ENCODE assay signal across 16 cellular contexts in genomic region chr16:19185510-19185851, GRCh38. TPM values are rescaled to one million over a fixed set of nuclear protein-coding genes. Genes with fewer than 3 reads are reported as not detected.
"Had no signal": no experiment of that assay in that cellular context is flagged by ENCODE, and none has a peak within 500 bp of the region (broad histone marks: within the 10 kb centered on the region; RNA-seq: fewer than 3 reads in every experiment).

No MANE protein-coding gene starts in this region.

- ATAC-seq: activated CD8-positive, alpha-beta T cell treated with anti-CD3 and anti-CD28 coated beads, Interleukin-2, amount 10 ng/mL, durations not matched to agents 7 days and 5 days; activated naive CD8-positive, alpha-beta T cell treated with anti-CD3 and anti-CD28 coated beads, Interleukin-2, amount 50 U/mL, for 24 hours; activated T-cell treated with anti-CD3 and anti-CD28 coated beads, Interleukin-2, amount 50 U/mL, for 4 hours; left lung; natural killer cell; stimulated activated memory B cell treated with anti-CD40 and anti-IgM and Interleukin-4, amounts not matched to agents 10 μg/mL and 1 μg/mL and 100 μg/mL, for 72 hours had no signal

- H3K27ac Mint-ChIP-seq: activated CD4-positive, alpha-beta T cell treated with anti-CD3 and anti-CD28 coated beads, Interleukin-2, amount 10 ng/mL, durations not matched to agents 7 days and 5 days; activated CD8-positive, alpha-beta T cell treated with anti-CD3 and anti-CD28 coated beads, Interleukin-2, amount 10 ng/mL, durations not matched to agents 7 days and 5 days; activated naive CD4-positive, alpha-beta T cell treated with anti-CD3 and anti-CD28 coated beads for 36 hours; activated naive CD8-positive, alpha-beta T cell treated with anti-CD3 and anti-CD28 coated beads, Interleukin-2, amount 50 U/mL, for 24 hours; brain; natural killer cell; stimulated activated memory B cell treated with anti-CD40 and anti-IgM and Interleukin-4, amounts not matched to agents 10 μg/mL and 1 μg/mL and 100 μg/mL, for 72 hours had no signal

- H3K4me3 Mint-ChIP-seq: activated CD4-positive, alpha-beta T cell treated with anti-CD3 and anti-CD28 coated beads, Interleukin-2, amount 10 ng/mL, durations not matched to agents 7 days and 5 days; activated CD8-positive, alpha-beta T cell treated with anti-CD3 and anti-CD28 coated beads, Interleukin-2, amount 10 ng/mL, durations not matched to agents 7 days and 5 days; activated naive CD4-positive, alpha-beta T cell treated with anti-CD3 and anti-CD28 coated beads for 36 hours; activated naive CD8-positive, alpha-beta T cell treated with anti-CD3 and anti-CD28 coated beads, Interleukin-2, amount 50 U/mL, for 24 hours; activated T-cell treated with anti-CD3 and anti-CD28 coated beads, Interleukin-2, amount 50 U/mL, for 4 hours; brain; natural killer cell; stimulated activated memory B cell treated with anti-CD40 and anti-IgM and Interleukin-4, amounts not matched to agents 10 μg/mL and 1 μg/mL and 100 μg/mL, for 72 hours had no signal

- H3K36me3 Mint-ChIP-seq: natural killer cell had no signal

- H3K36me3 ChIP-seq: left lung, spleen had no signal

- FAIRE-seq: colon, frontal cortex had no signal

- H3K27me3 ChIP-seq: left lung, spleen had no signal

- H3K4me1 Mint-ChIP-seq: brain, natural killer cell had no signal

- H3K27me3 Mint-ChIP-seq: activated CD4-positive, alpha-beta T cell treated with anti-CD3 and anti-CD28 coated beads, Interleukin-2, amount 10 ng/mL, durations not matched to agents 7 days and 5 days; brain had no signal

- H3K4me3 ChIP-seq: left lung, spleen had no signal

- H3K9me3 Mint-ChIP-seq: activated T-cell treated with anti-CD3 and anti-CD28 coated beads, Interleukin-2, amount 50 U/mL, for 4 hours; natural killer cell had no signal

- DNase-seq: activated CD4-positive, alpha-beta T cell treated with anti-CD3 and anti-CD28 coated beads, Interleukin-2, amount 10 ng/mL, durations not matched to agents 7 days and 5 days; activated CD8-positive, alpha-beta T cell treated with anti-CD3 and anti-CD28 coated beads, Interleukin-2, amount 10 ng/mL, durations not matched to agents 7 days and 5 days; activated naive CD4-positive, alpha-beta T cell treated with anti-CD3 and anti-CD28 coated beads for 36 hours; activated naive CD8-positive, alpha-beta T cell treated with anti-CD3 and anti-CD28 coated beads, Interleukin-2, amount 50 U/mL, for 24 hours; activated T-cell treated with anti-CD3 and anti-CD28 coated beads, Interleukin-2, amount 50 U/mL, for 4 hours; caudate nucleus; left lung; natural killer cell; spleen; stimulated activated CD4-positive, alpha-beta T cell treated with anti-CD3 and anti-CD28 coated beads, Interleukin-4, amount 100 ng/mL, for 4 hours; T-helper 1 cell; T-helper 9 cell had no signal

- H3K27ac ChIP-seq: spleen had no signal

RNA-seq across cellular contexts. Expression of gene SYT17, which starts 17.4 kb away (rescaled TPM):
- total RNA-seq: activated CD4-positive, alpha-beta T cell treated with anti-CD3 and anti-CD28 coated beads, Interleukin-2, amount 10 ng/mL, durations not matched to agents 7 days and 5 days; activated CD8-positive, alpha-beta T cell treated with anti-CD3 and anti-CD28 coated beads, Interleukin-2, amount 10 ng/mL, durations not matched to agents 7 days and 5 days; activated naive CD4-positive, alpha-beta T cell treated with anti-CD3 and anti-CD28 coated beads for 36 hours had no signal
